In the genomic region with DNA sequence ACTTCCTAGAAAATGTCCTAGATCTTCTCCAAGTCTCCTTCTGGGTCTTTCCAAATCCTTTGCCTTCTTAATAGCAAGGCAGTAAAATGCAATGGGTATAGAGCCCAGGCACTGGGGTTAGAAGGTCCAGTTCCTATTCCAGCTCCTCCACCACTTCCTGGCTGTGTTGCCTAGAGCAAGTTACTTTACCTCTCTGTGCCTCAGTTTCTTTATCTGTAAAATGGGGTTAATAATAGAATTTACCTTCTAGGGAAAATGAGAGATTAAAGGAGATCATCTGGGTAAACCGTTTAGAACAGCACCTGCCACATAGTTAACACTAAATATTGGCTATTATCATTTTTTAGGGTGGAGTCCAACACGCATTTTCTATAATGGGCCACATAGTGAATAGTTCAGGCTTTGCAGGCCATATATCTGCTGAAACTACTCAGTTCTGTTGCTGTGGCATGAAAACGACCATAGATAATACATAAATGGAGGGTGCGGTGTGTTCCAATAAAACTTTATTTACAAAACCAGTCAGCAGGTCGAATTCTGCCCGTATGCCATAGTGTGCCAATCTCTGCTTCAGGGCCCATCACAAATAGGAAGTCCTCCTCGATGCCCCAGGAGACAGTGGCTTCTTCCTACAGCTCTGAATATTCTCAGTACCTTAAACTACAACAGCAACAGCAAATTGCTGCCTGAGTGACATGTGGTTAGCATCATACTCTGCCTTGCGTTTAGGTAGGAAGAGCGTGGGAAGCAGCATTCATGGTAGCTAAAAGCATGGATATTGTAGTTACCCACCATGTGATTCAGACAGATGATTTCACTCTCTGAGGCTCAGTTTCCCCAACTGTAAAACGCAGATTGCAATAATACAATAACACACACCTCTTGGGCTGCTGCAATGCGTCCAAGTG, we compare ENCODE assay signal across 27 cellular contexts.
"Had no signal": no experiment of that assay in that cellular context is flagged by ENCODE, and none has a peak within 500 bp of the region (broad histone marks: within the 10 kb centered on the region; RNA-seq: fewer than 3 reads in every experiment).

No MANE protein-coding gene starts in this region.

- DNase-seq: colonic mucosa; cortex of kidney; effector CD8-positive, alpha-beta T cell; effector memory CD8-positive, alpha-beta T cell; endodermal cell; erythroblast; esophagus squamous epithelium; foreskin fibroblast; foreskin melanocyte; gastrocnemius medialis; glutamatergic neuron; heart right ventricle; hippocampal formation; left cardiac atrium; left lung; left ventricle myocardium superior; lower lobe of right lung; mesenchymal stem cell; mucosa of descending colon; naive B cell had no signal

- H3K4me1 Mint-ChIP-seq: endodermal cell, naive B cell had no signal

- H3K9me3 ChIP-seq: colonic mucosa, esophagus squamous epithelium, gastrocnemius medialis, heart right ventricle, left lung, lower lobe of right lung, mucosa of descending colon had no signal

- FAIRE-seq: endometrium, islet of Langerhans, keratinocyte had no signal

- H3K27ac Mint-ChIP-seq: dendritic cell treated with granulocyte-macrophage colony-stimulating factor and Interleukin-4, amounts not matched to agents 40 ng/mL and 50 ng/mL, for 4 days; effector memory CD8-positive, alpha-beta T cell; endodermal cell; mesothelial cell of epicardium; naive B cell had no signal

- H3K4me1 ChIP-seq: colonic mucosa, esophagus squamous epithelium, left lung, lower lobe of right lung had no signal

- H3K4me3 Mint-ChIP-seq: dendritic cell treated with granulocyte-macrophage colony-stimulating factor and Interleukin-4, amounts not matched to agents 40 ng/mL and 50 ng/mL, for 4 days; effector memory CD8-positive, alpha-beta T cell; endodermal cell; mesothelial cell of epicardium; naive B cell had no signal

- H3K27ac ChIP-seq: colonic mucosa, epithelial cell of prostate, esophagus squamous epithelium, gastrocnemius medialis, heart right ventricle, left lung, lower lobe of right lung had no signal

- ATAC-seq: effector memory CD8-positive, alpha-beta T cell; esophagus mucosa; gastrocnemius medialis; heart right ventricle; left cardiac atrium; left lung; left ventricle myocardium superior; lower lobe of right lung; mucosa of descending colon had no signal

- H3K9me3 Mint-ChIP-seq: dendritic cell treated with granulocyte-macrophage colony-stimulating factor and Interleukin-4, amounts not matched to agents 40 ng/mL and 50 ng/mL, for 4 days; effector memory CD8-positive, alpha-beta T cell; endodermal cell; mesothelial cell of epicardium; naive B cell had no signal

- H3K27me3 ChIP-seq: colonic mucosa, gastrocnemius medialis, heart right ventricle had no signal

- H3K36me3 ChIP-seq: colonic mucosa, esophagus squamous epithelium, gastrocnemius medialis, heart right ventricle, left lung, lower lobe of right lung had no signal

- H3K36me3 Mint-ChIP-seq: mesothelial cell of epicardium, naive B cell had no signal

- H3K4me3 ChIP-seq: colonic mucosa, esophagus squamous epithelium, gastrocnemius medialis, heart right ventricle, left lung, lower lobe of right lung, mucosa of descending colon had no signal
